9 cellular contexts compared by ENCODE assay signal in the genomic region with DNA sequence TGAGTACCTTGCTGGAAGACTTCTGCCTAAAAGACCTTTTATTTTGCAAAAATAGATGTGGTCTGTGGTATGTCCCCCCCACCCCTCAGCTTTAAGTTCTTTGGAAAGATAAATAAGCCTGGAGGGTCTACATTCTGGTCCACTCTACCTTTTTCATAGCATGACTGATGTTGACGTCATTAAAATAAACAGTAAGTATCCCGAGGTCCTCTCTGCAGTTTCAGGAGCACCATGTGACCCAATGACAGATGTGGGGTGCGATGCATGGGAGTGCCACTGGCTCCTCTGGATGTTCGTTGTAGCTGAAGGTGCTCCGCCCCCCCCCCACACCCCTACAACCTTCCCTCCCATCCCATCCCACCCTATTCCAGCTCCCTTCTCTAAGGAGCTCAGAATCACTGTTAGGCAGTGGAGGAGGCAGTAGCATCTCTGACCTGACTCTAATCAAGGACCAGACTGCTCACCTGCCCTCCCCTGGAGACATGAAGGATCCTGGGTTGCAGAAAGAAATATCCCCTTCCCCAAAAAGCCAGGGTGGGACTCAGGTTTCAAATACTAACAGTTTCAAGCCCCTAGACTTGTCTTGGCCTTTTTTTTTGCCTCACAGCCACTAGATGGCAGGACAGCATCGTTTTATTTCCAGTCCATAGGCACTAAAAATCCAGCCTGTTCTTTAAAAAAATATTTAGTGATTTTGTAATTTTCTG. TPM values are rescaled to one million over a fixed set of nuclear protein-coding genes. Genes with fewer than 3 reads are reported as not detected.
DNase-seq lines count a peak whose midpoint lies in the region; ATAC-seq and TF ChIP-seq lines count a peak whose summit lies in the region.
"Had no signal": no experiment of that assay in that cellular context is flagged by ENCODE, and none has a peak within 500 bp of the region (broad histone marks: within the 10 kb centered on the region; RNA-seq: fewer than 3 reads in every experiment).

No MANE protein-coding gene starts in this region.

- no peaks in the 10 kb centered on the region for H3K27me3 Mint-ChIP-seq in activated CD4-positive, alpha-beta T cell treated with anti-CD3 and anti-CD28 coated beads for 36 hours
- H3K27me3 Mint-ChIP-seq: activated naive CD8-positive, alpha-beta T cell had no signal

- H3K27ac ChIP-seq in Karpas-422 (ENCODE audit: low read length), result no peak overlapping the region

- H3K27me3 ChIP-seq in Karpas-422 (ENCODE audit: low read length), result no peaks in the 10 kb centered on the region

- POLR2A ChIA-PET in activated CD4-positive, alpha-beta T cell treated with anti-CD3 and anti-CD28 coated beads for 36 hours (lab: Charles Lee), result no interaction called here

- TF ChIP-seq CTCF in WI38 (IDR thresholded peaks at IDR 0.05; ENCODE audit: low read depth, low read length), result peak; percentile 54

- no peak overlapping the region for H3K4me3 Mint-ChIP-seq in activated CD4-positive, alpha-beta T cell treated with anti-CD3 and anti-CD28 coated beads for 36 hours
- H3K4me3 Mint-ChIP-seq: activated naive CD8-positive, alpha-beta T cell had no signal

- intact Hi-C loops in activated CD4-positive, alpha-beta T cell treated with anti-CD3 and anti-CD28 coated beads for 36 hours (cut with DNase I, micrococcal nuclease), result loop anchor here (1.0 to 5.0 kb wide), 2 partner anchors 93 to 399 kb away; no protein-coding TSS in a partner anchor
- intact Hi-C loops in head of caudate nucleus (cut with DNase I), result loop anchor here (10.0 kb wide), 2 partner anchors 80 to 400 kb away; no protein-coding TSS in a partner anchor
- intact Hi-C loops in sciatic nerve (cut with DNase I), result no loop called here

- no peaks in the 10 kb centered on the region for H3K4me1 ChIP-seq in Karpas-422 (ENCODE audit: low read length)

- no peaks in the 10 kb centered on the region for H3K9me3 Mint-ChIP-seq in activated CD4-positive, alpha-beta T cell treated with anti-CD3 and anti-CD28 coated beads for 36 hours (ENCODE audit: low read depth)

- H3K27ac Mint-ChIP-seq in activated CD4-positive, alpha-beta T cell treated with anti-CD3 and anti-CD28 coated beads for 36 hours, result no peak overlapping the region
- H3K27ac Mint-ChIP-seq: activated naive CD8-positive, alpha-beta T cell had no signal

- H2AFZ ChIP-seq in Karpas-422 (ENCODE audit: low read length), result no peak overlapping the region

- CTCF ChIA-PET in activated CD4-positive, alpha-beta T cell treated with anti-CD3 and anti-CD28 coated beads for 36 hours (lab: Charles Lee), result interaction anchor here (0.6 to 1.9 kb wide), 5 partner anchors 16 to 534 kb away, joined by 3 to 8 read pairs (median 4); a partner anchor contains a TSS

- H3K36me3 Mint-ChIP-seq in activated CD4-positive, alpha-beta T cell treated with anti-CD3 and anti-CD28 coated beads for 36 hours (ENCODE audit: low read depth), result peaks cover 8% of the 10 kb centered on the region

- H3K4me2 ChIP-seq in Karpas-422 (ENCODE audit: low read depth, low read length, poor library complexity, severe bottlenecking), result no peak overlapping the region

- H3K4me1 Mint-ChIP-seq in activated CD4-positive, alpha-beta T cell treated with anti-CD3 and anti-CD28 coated beads for 36 hours, result peaks cover 29% of the 10 kb centered on the region

- ATAC-seq in activated CD4-positive, alpha-beta T cell treated with anti-CD3 and anti-CD28 coated beads for 36 hours, result no peak
- peak; percentile 49 for ATAC-seq in sciatic nerve
- no peak for ATAC-seq in HG02642 (IDR thresholded peaks at IDR 0.05; ENCODE audit: poor library complexity, unreplicated experiment)

- no peak overlapping the region for H3K4me3 ChIP-seq in Karpas-422 (ENCODE audit: low read length)
- no peak overlapping the region for H3K4me3 ChIP-seq in WI38 (ENCODE audit: low read depth, low read length)

- H3K79me2 ChIP-seq in Karpas-422 (ENCODE audit: low read length), result peaks cover 22% of the 10 kb centered on the region

- DNase-seq in activated CD4-positive, alpha-beta T cell treated with anti-CD3 and anti-CD28 coated beads for 36 hours, result peak; percentile 41
- DNase-seq in activated CD4-positive, alpha-beta T cell treated with anti-CD3 and anti-CD28 coated beads, Interleukin-2, amount 50 U/mL, for 4 hours, result no peak
- peak; percentile 80 for DNase-seq in Karpas-422
- peak in 26 of 42 donors; percentile 15 to 76 (median 48) for DNase-seq in head of caudate nucleus
- no peak for DNase-seq in sciatic nerve (ENCODE audit: low spot score)
- DNase-seq in iPS-NIHi7 (ENCODE audit: extremely low spot score), result no peak

- no peaks in the 10 kb centered on the region for H3K9me2 ChIP-seq in Karpas-422 (replicated peaks; ENCODE audit: insufficient read depth, low read length)

- H3K9me3 ChIP-seq in Karpas-422 (ENCODE audit: low read length), result no peaks in the 10 kb centered on the region

- no peak overlapping the region for H3K9ac ChIP-seq in Karpas-422 (ENCODE audit: low read length)

- H4K20me1 ChIP-seq in Karpas-422 (ENCODE audit: insufficient read depth, low read depth, low read length), result no peaks in the 10 kb centered on the region

- peaks cover 5% of the 10 kb centered on the region; the same call in 1 of the 2 replicates for H3K36me3 ChIP-seq in Karpas-422 (ENCODE audit: insufficient read depth, low read length)

RNA-seq across cellular contexts. Expression of a gene that starts 25.1 kb away (rescaled TPM):
- total RNA-seq in activated CD4-positive, alpha-beta T cell treated with anti-CD3 and anti-CD28 coated beads for 36 hours, result 10 to 100 TPM; 14.6 to 16.4 TPM
- 9.9 and 15.3 TPM in 2 replicates for total RNA-seq in Karpas-422 (2014; rRNA removed; shearing (Covaris generic); ENCODE audit: low replicate concordance)
- total RNA-seq in sciatic nerve, result 18.3 TPM

RNA-seq across cellular contexts. Expression of a gene that starts 40.9 kb away (rescaled TPM):
- total RNA-seq in activated CD4-positive, alpha-beta T cell treated with anti-CD3 and anti-CD28 coated beads for 36 hours, result not detected
- total RNA-seq in Karpas-422 (2014; rRNA removed; shearing (Covaris generic); ENCODE audit: low replicate concordance), result 0.04 TPM in 1 of 2 replicates, not detected in the other
- not detected for total RNA-seq in sciatic nerve

RNA-seq across cellular contexts. Expression of a gene that starts 46.7 kb away (rescaled TPM):
- total RNA-seq in activated CD4-positive, alpha-beta T cell treated with anti-CD3 and anti-CD28 coated beads for 36 hours, result under 1 TPM; 0.07 to 0.09 TPM
- not detected in 2 replicates for total RNA-seq in Karpas-422 (2014; rRNA removed; shearing (Covaris generic); ENCODE audit: low replicate concordance)
- 0.22 TPM for total RNA-seq in sciatic nerve

Comparison
In these comparisons a context has a peak if more than half of its experiments do, and no peak if none do; other contexts are left out.
1. DNase-seq: peak in activated CD4-positive, alpha-beta T cell treated with anti-CD3 and anti-CD28 coated beads for 36 hours (single experiment), Karpas-422 (single experiment) and head of caudate nucleus (26 of 42); none in activated CD4-positive, alpha-beta T cell treated with anti-CD3 and anti-CD28 coated beads, Interleukin-2, amount 50 U/mL, for 4 hours (0 of 2), sciatic nerve (single experiment) and iPS-NIHi7 (single experiment).